20 cellular contexts compared by ENCODE assay signal in genomic region chr1:94559921-94560320, GRCh38. TPM values are rescaled to one million over a fixed set of nuclear protein-coding genes. Genes with fewer than 3 reads are reported as not detected.
A peak's percentile ranks its signal among the peaks of the same experiment; 100 is the strongest.
DNase-seq lines count a peak whose midpoint lies in the region; ATAC-seq and TF ChIP-seq lines count a peak whose summit lies in the region.
"Had no signal": no experiment of that assay in that cellular context is flagged by ENCODE, and none has a peak within 500 bp of the region (broad histone marks: within the 10 kb centered on the region; RNA-seq: fewer than 3 reads in every experiment).

No MANE protein-coding gene starts in this region.

- TF ChIP-seq CTCF in AG04450 (IDR thresholded peaks at IDR 0.05; ENCODE audit: low read depth, low read length), result no peak
- TF ChIP-seq CTCF in PC-9 (conservative IDR thresholded peaks at IDR 0.05), result no peak
- no peak for TF ChIP-seq CTCF in endodermal cell (conservative IDR thresholded peaks at IDR 0.05)
- no peak for TF ChIP-seq CTCF in mesothelial cell of epicardium (IDR thresholded peaks at IDR 0.05; ENCODE audit: unreplicated experiment)
- TF ChIP-seq CTCF in spleen (IDR thresholded peaks at IDR 0.05 in 8 of 11, conservative IDR thresholded peaks at IDR 0.05 in 3 of 11), result no peak

- peak overlapping the region; percentile 65 for H3K27ac Mint-ChIP-seq in endodermal cell
- H3K27ac Mint-ChIP-seq in mesothelial cell of epicardium, result no peak overlapping the region
- H3K27ac Mint-ChIP-seq in activated naive CD4-positive, alpha-beta T cell treated with anti-CD3 and anti-CD28 coated beads, Interleukin-2, amount 50 U/mL, for 72 hours, result no peak overlapping the region
- H3K27ac Mint-ChIP-seq: CD4-positive, CD25-positive, alpha-beta regulatory T cell; H9 had no signal

- DNase-seq in AG04450 (ENCODE audit: low read depth, low spot score), result no peak
- peak in 1 of 2 experiments; percentile 59 for DNase-seq in PC-9
- DNase-seq in endodermal cell, result peak; percentile 49
- no peak for DNase-seq in mesendoderm
- DNase-seq in mesothelial cell of epicardium (ENCODE audit: low spot score in 2 of 2, unreplicated experiment in 2 of 2), result no peak
- DNase-seq in spleen, result no peak
- DNase-seq in activated naive CD4-positive, alpha-beta T cell treated with anti-CD3 and anti-CD28 coated beads, Interleukin-2, amount 50 U/mL, for 72 hours (ENCODE audit: low spot score in 2 of 2), result no peak
- DNase-seq: 8988T; BE2C; CD4-positive, CD25-positive, alpha-beta regulatory T cell; H9; MV-4-11; NCI-H1694 treated with DMSO at 0.1 percent for 48 hours; NCI-H2107; NCI-H510A; NCI-H774; SHP77 treated with DMSO at 0.1 percent for 48 hours had no signal

- TF ChIP-seq POLR2A in spleen (IDR thresholded peaks at IDR 0.05), result no peak

- peak overlapping the region; percentile 2; the same call in 1 of the 2 replicates for H2AFZ ChIP-seq in PC-9

- H3K56ac ChIP-seq in mesendoderm (ENCODE audit: low read length), result no peak overlapping the region

- H3K79me1 ChIP-seq in mesendoderm (ENCODE audit: low read length), result no peaks in the 10 kb centered on the region

- H4K20me1 ChIP-seq in PC-9 (ENCODE audit: insufficient read depth), result no peaks in the 10 kb centered on the region

- H3K27me3 Mint-ChIP-seq in endodermal cell (ENCODE audit: insufficient read depth) (no peaks in the 10 kb centered on the region), mesothelial cell of epicardium (ENCODE audit: low read depth) (no peaks in the 10 kb centered on the region)
- H3K27me3 Mint-ChIP-seq: CD4-positive, CD25-positive, alpha-beta regulatory T cell had no signal

- H3K23ac ChIP-seq in mesendoderm (ENCODE audit: low read length), result peak overlapping the region; percentile 19

- H3K27ac ChIP-seq in AG04450 (ENCODE audit: low read depth, low read length), result peak overlapping the region; percentile 70
- H3K27ac ChIP-seq in PC-9, result peak overlapping the region; percentile 42; the same call in 1 of the 2 replicates
- no peak overlapping the region for H3K27ac ChIP-seq in endodermal cell (ENCODE audit: low read depth, low read length)
- no peak overlapping the region for H3K27ac ChIP-seq in mesendoderm (ENCODE audit: low read depth, low read length)
- H3K27ac ChIP-seq in spleen, result no peak overlapping the region

- H4K8ac ChIP-seq in mesendoderm (ENCODE audit: low read depth, low read length), result no peak overlapping the region

- no peak overlapping the region for H2AK5ac ChIP-seq in mesendoderm (ENCODE audit: low read length)

- no peak overlapping the region for H3K4me3 Mint-ChIP-seq in endodermal cell
- H3K4me3 Mint-ChIP-seq in mesothelial cell of epicardium, result no peak overlapping the region
- H3K4me3 Mint-ChIP-seq: CD4-positive, CD25-positive, alpha-beta regulatory T cell; H9 had no signal

- H2BK15ac ChIP-seq in mesendoderm (replicated peaks; ENCODE audit: low read depth), result no peak overlapping the region

- CTCF ChIA-PET in AG04450 (lab: Charles Lee) (interaction anchor here (0.5 to 2.4 kb wide), 14 partner anchors 9 to 461 kb away, joined by 3 to 12 read pairs (median 4); no protein-coding TSS in a partner anchor), PC-9 (lab: Charles Lee) (no interaction called here)

- ATAC-seq in HG03342 (IDR thresholded peaks at IDR 0.05; ENCODE audit: unreplicated experiment), result no peak
- no peak for ATAC-seq in activated naive CD4-positive, alpha-beta T cell treated with anti-CD3 and anti-CD28 coated beads, Interleukin-2, amount 50 U/mL, for 72 hours
- ATAC-seq: K562 had no signal

- no peaks in the 10 kb centered on the region for H3K36me3 ChIP-seq in PC-9 (ENCODE audit: low read depth)
- H3K36me3 ChIP-seq in endodermal cell (ENCODE audit: control insufficient read depth, insufficient read depth, low read length), result no peaks in the 10 kb centered on the region
- H3K36me3 ChIP-seq in mesendoderm (ENCODE audit: control insufficient read depth, insufficient read depth, low read length), result no peaks in the 10 kb centered on the region
- H3K36me3 ChIP-seq in spleen, result no peaks in the 10 kb centered on the region
- H3K36me3 ChIP-seq: BE2C had no signal

- H3K27me3 ChIP-seq in AG04450 (ENCODE audit: control insufficient read depth, insufficient read depth, low read length) (no peaks in the 10 kb centered on the region), PC-9 (ENCODE audit: insufficient read depth, low read depth) (no peaks in the 10 kb centered on the region), endodermal cell (ENCODE audit: control insufficient read depth, insufficient read depth, low read length, poor library complexity, severe bottlenecking) (no peaks in the 10 kb centered on the region), mesendoderm (ENCODE audit: insufficient read depth, low read length, poor library complexity) (no peaks in the 10 kb centered on the region), spleen (replicated peaks in 1 of 7) (no peaks in the 10 kb centered on the region)
- H3K27me3 ChIP-seq: BE2C had no signal

- no peaks in the 10 kb centered on the region for H3K9me2 ChIP-seq in PC-9 (ENCODE audit: insufficient read depth)

- peak overlapping the region; percentile 54 for H2BK120ac ChIP-seq in mesendoderm (ENCODE audit: low read depth, low read length)

- H3K9ac ChIP-seq in endodermal cell (ENCODE audit: extremely low read depth, low read length, poor library complexity, severe bottlenecking) (no peak overlapping the region), mesendoderm (ENCODE audit: low read length) (no peak overlapping the region)

- no TSS peak for BruUV-seq in PC-9 (replicated peaks; lab: Mats Ljungman, UMichigan)

- no peak overlapping the region for H4K5ac ChIP-seq in mesendoderm (ENCODE audit: low read length)

- H3K4me1 Mint-ChIP-seq in endodermal cell, result peaks cover 38% of the 10 kb centered on the region
- peaks cover 14% of the 10 kb centered on the region for H3K4me1 Mint-ChIP-seq in mesothelial cell of epicardium

- peaks cover 30% of the 10 kb centered on the region for H3F3A ChIP-seq in PC-9 (ENCODE audit: insufficient read depth, low read depth)

- H3K4me1 ChIP-seq in PC-9 (replicated peaks; ENCODE audit: insufficient read depth) (peaks cover 39% of the 10 kb centered on the region), endodermal cell (ENCODE audit: control insufficient read depth, insufficient read depth, low read length) (peaks cover 8% of the 10 kb centered on the region), mesendoderm (ENCODE audit: control insufficient read depth, low read depth, low read length) (peaks cover 4% of the 10 kb centered on the region), spleen (no peaks in the 10 kb centered on the region)
- H3K4me1 ChIP-seq: BE2C had no signal

- no peak overlapping the region for H3K4me3 ChIP-seq in AG04450 (ENCODE audit: low read depth, low read length)
- no peak overlapping the region for H3K4me3 ChIP-seq in PC-9
- H3K4me3 ChIP-seq in endodermal cell (ENCODE audit: low read length), result no peak overlapping the region
- H3K4me3 ChIP-seq in mesendoderm (ENCODE audit: low read length), result no peak overlapping the region
- H3K4me3 ChIP-seq in spleen, result no peak overlapping the region
- H3K4me3 ChIP-seq: K562 had no signal

- H3K9me3 ChIP-seq in AG04450 (ENCODE audit: control insufficient read depth, insufficient read depth, low read length), result no peaks in the 10 kb centered on the region
- H3K9me3 ChIP-seq in PC-9 (ENCODE audit: insufficient read depth, low read depth), result no peaks in the 10 kb centered on the region
- no peaks in the 10 kb centered on the region for H3K9me3 ChIP-seq in endodermal cell (ENCODE audit: control insufficient read depth, low read length)
- no peaks in the 10 kb centered on the region for H3K9me3 ChIP-seq in spleen
- H3K9me3 ChIP-seq: BE2C had no signal

- peak overlapping the region; percentile 2; the same call in 1 of the 2 replicates for H3K4me2 ChIP-seq in PC-9
- no peak overlapping the region for H3K4me2 ChIP-seq in mesendoderm (ENCODE audit: low read length)

- no peak overlapping the region for H3K18ac ChIP-seq in mesendoderm (ENCODE audit: low read length)

- no peak overlapping the region for H3K4ac ChIP-seq in mesendoderm (ENCODE audit: low read depth, low read length)

- 100% methylated on average over 1 of the region's 1 CpG for WGBS in endodermal cell (ENCODE audit: insufficient coverage in 1 of 2, insufficient read length in 1 of 2), 2 experiments
- WGBS in mesendoderm (ENCODE audit: extremely low coverage, insufficient coverage, low lambda C conversion rate), result no CpG with 5 or more reads among the region's 1 CpG
- WGBS in spleen, 5 donors, result 72 to 100% (median 88%) methylated on average over 1 of the region's 1 CpG

- no peaks in the 10 kb centered on the region for H3K79me2 ChIP-seq in PC-9 (ENCODE audit: low read depth)
- no peaks in the 10 kb centered on the region for H3K79me2 ChIP-seq in mesendoderm (ENCODE audit: control insufficient read depth, insufficient read depth, low read length)

- peaks cover 2% of the 10 kb centered on the region for H3K36me3 Mint-ChIP-seq in endodermal cell (ENCODE audit: low read depth)
- H3K36me3 Mint-ChIP-seq in mesothelial cell of epicardium, result peaks cover 1% of the 10 kb centered on the region
- peaks cover 0 to 4% of the 10 kb centered on the region in 2 donors for H3K36me3 Mint-ChIP-seq in activated naive CD4-positive, alpha-beta T cell treated with anti-CD3 and anti-CD28 coated beads, Interleukin-2, amount 50 U/mL, for 72 hours
- H3K36me3 Mint-ChIP-seq: CD4-positive, CD25-positive, alpha-beta regulatory T cell had no signal

- H3K9me3 Mint-ChIP-seq in endodermal cell (no peaks in the 10 kb centered on the region), mesothelial cell of epicardium (peaks cover 4% of the 10 kb centered on the region)
- no peaks in the 10 kb centered on the region for H3K9me3 Mint-ChIP-seq in activated naive CD4-positive, alpha-beta T cell treated with anti-CD3 and anti-CD28 coated beads, Interleukin-2, amount 50 U/mL, for 72 hours

- H2BK5ac ChIP-seq in mesendoderm (ENCODE audit: low read length), result no peak overlapping the region

- intact Hi-C loops in PC-9 (cut with micrococcal nuclease; ENCODE audit: unreplicated experiment) (no loop called here), spleen (cut with DNase I; ENCODE audit: low total_unique reads) (no loop called here)

- POLR2A ChIA-PET in AG04450 (lab: Yijun Ruan, JAX) (interaction anchor here (0.6 to 1.7 kb wide), 5 partner anchors 18 to 168 kb away, joined by 3 to 13 read pairs (median 3); partner anchors contain the start of gene F3), PC-9 (lab: Charles Lee; ENCODE audit: unreplicated experiment) (interaction anchor here (0.7 to 1.0 kb wide), 4 partner anchors 32 to 258 kb away, joined by 3 to 15 read pairs (median 8); no protein-coding TSS in a partner anchor)

RNA-seq across cellular contexts. Expression of gene F3, which starts 18.4 kb away (rescaled TPM):
- 319 and 330 TPM in 2 replicates for polyA plus RNA-seq in AG04450 (2011; rRNA removed)
- polyA minus RNA-seq in AG04450 (2011; rRNA and poly(A)+ RNA removed), result 274 and 343 TPM in 2 replicates
- 335 and 434 TPM in 2 replicates for total RNA-seq in PC-9 (2021)
- 10 to 100 TPM; 27.6 to 38.1 TPM for total RNA-seq in endodermal cell
- polyA plus RNA-seq in endodermal cell (2013, experiment 1 of 2), result 13.1 TPM
- polyA plus RNA-seq in endodermal cell (2013, experiment 2 of 2), result 11.4 TPM
- polyA plus RNA-seq in mesendoderm (2013, experiment 1 of 2), result 11.9 TPM
- polyA plus RNA-seq in mesendoderm (2013, experiment 2 of 2), result 11.5 TPM
- 23.9 to 28.8 TPM (median 25.2 TPM) in 3 replicates for total RNA-seq in mesothelial cell of epicardium
- 10 to 100 TPM in 1 of 7 donors, 1 to 10 TPM in 6; 4.0 to 12.4 (median 4.8) TPM for total RNA-seq in spleen
- polyA plus RNA-seq in spleen, result 1 to 10 TPM; 1.1 to 5.7 (median 3.3) TPM
- total RNA-seq in activated naive CD4-positive, alpha-beta T cell treated with anti-CD3 and anti-CD28 coated beads, Interleukin-2, amount 50 U/mL, for 72 hours, result under 1 TPM in 1 of 2 donors, not detected in 1; 0.18 TPM
- total RNA-seq: CD4-positive, CD25-positive, alpha-beta regulatory T cell; OCI-LY7 had no signal
- polyA plus RNA-seq: CD4-positive, CD25-positive, alpha-beta regulatory T cell had no signal

Comparison
In these comparisons a context has a peak if more than half of its experiments do, and no peak if none do; other contexts are left out.
1. H3K27ac ChIP-seq: peak in AG04450 (single experiment) and PC-9 (single experiment); none in endodermal cell (single experiment), mesendoderm (single experiment) and spleen (0 of 8).
2. RNA of gene F3, which starts 18.4 kb away (total RNA-seq): 335 to 434 TPM in PC-9, 27.6 to 38.1 TPM in endodermal cell, 23.9 to 28.8 TPM in mesothelial cell of epicardium and 4.0 to 12.4 TPM in spleen; 0.18 TPM in activated naive CD4-positive, alpha-beta T cell treated with anti-CD3 and anti-CD28 coated beads, Interleukin-2, amount 50 U/mL, for 72 hours; every median in the first group is over 4 times any median in the second.